ENCODE assay signal across 1 cellular context in genomic region chr5:84218546-84218945, GRCh38.
TF ChIP-seq lines count a peak whose summit lies in the region.

No MANE protein-coding gene starts in this region.

TF ChIP-seq in SK-N-SH treated with all-trans-retinoic acid at 6 μM for 48 hours, 23 proteins besides CTCF, POLR2A, EP300 and RAD21 (continued from another document):
- TF ChIP-seq SNAI2 (CRISPR knock-in tag; IDR thresholded peaks at IDR 0.05) (no peak), CSDC2 (CRISPR knock-in tag; IDR thresholded peaks at IDR 0.05) (no peak), ZNF70 (CRISPR knock-in tag; IDR thresholded peaks at IDR 0.05) (no peak), GLIS3 (CRISPR knock-in tag; IDR thresholded peaks at IDR 0.05) (no peak), ISL1 (CRISPR knock-in tag; IDR thresholded peaks at IDR 0.05) (no peak)
